Comparison of ENCODE assay signal across 30 cellular contexts in genomic region chr16:13902677-13903076, GRCh38. TPM values are rescaled to one million over a fixed set of nuclear protein-coding genes. Genes with fewer than 3 reads are reported as not detected.
DNase-seq lines count a peak whose midpoint lies in the region; TF ChIP-seq lines count a peak whose summit lies in the region.
"Had no signal": no experiment of that assay in that cellular context is flagged by ENCODE, and none has a peak within 500 bp of the region (broad histone marks: within the 10 kb centered on the region; RNA-seq: fewer than 3 reads in every experiment).

No MANE protein-coding gene starts in this region.

- H3K79me2 ChIP-seq in osteoblast (ENCODE audit: insufficient read depth, low read length) (no peaks in the 10 kb centered on the region), neural progenitor cell (ENCODE audit: low read depth) (no peaks in the 10 kb centered on the region)

- no peaks in the 10 kb centered on the region for H3K4me1 Mint-ChIP-seq in activated T-helper 2 cell treated with anti-CD3 and anti-CD28 coated beads, Interferon-gamma antibody, Interleukin-2, Interleukin-4, amounts not matched to agents 10 μg/mL and 5 μg/mL and 100 μg/mL, durations not matched to agents 14 hours and 24 hours and 36 hours (ENCODE audit: low read depth)
- no peaks in the 10 kb centered on the region for H3K4me1 Mint-ChIP-seq in neural progenitor cell
- H3K4me1 Mint-ChIP-seq: activated CD4-positive, alpha-beta T cell treated with anti-CD3 and anti-CD28 coated beads, Interleukin-2, amount 10 ng/mL, durations not matched to agents 24 days and 14 days; neural crest cell had no signal

- no peaks in the 10 kb centered on the region for H3K36me3 Mint-ChIP-seq in activated T-helper 2 cell treated with anti-CD3 and anti-CD28 coated beads, Interferon-gamma antibody, Interleukin-2, Interleukin-4, amounts not matched to agents 10 μg/mL and 5 μg/mL and 100 μg/mL, durations not matched to agents 14 hours and 24 hours and 36 hours (ENCODE audit: low read depth)
- peaks cover 2% of the 10 kb centered on the region for H3K36me3 Mint-ChIP-seq in neural progenitor cell

- peak overlapping the region; percentile 12 for H3K4me2 ChIP-seq in osteoblast (ENCODE audit: insufficient read depth, low read length)
- no peak overlapping the region for H3K4me2 ChIP-seq in neural progenitor cell

- no peak overlapping the region for H3K9ac ChIP-seq in neural progenitor cell

- no peak overlapping the region for H3K4me3 ChIP-seq in osteoblast (ENCODE audit: insufficient read depth, low read length)
- H3K4me3 ChIP-seq in neural progenitor cell: no peak overlapping the region
- H3K4me3 ChIP-seq: dorsolateral prefrontal cortex, GM12878, heart right ventricle, Peyer's patch, sigmoid colon had no signal

- H3K36me3 ChIP-seq in osteoblast (ENCODE audit: insufficient read depth, low read length) (no peaks in the 10 kb centered on the region), neural progenitor cell (no peaks in the 10 kb centered on the region)
- H3K36me3 ChIP-seq: heart right ventricle, Peyer's patch, sigmoid colon, WERI-Rb-1 had no signal

- no peaks in the 10 kb centered on the region for H3K9me3 ChIP-seq in osteoblast (ENCODE audit: low read depth, low read length)
- no peaks in the 10 kb centered on the region for H3K9me3 ChIP-seq in neural progenitor cell (ENCODE audit: low read depth)
- H3K9me3 ChIP-seq: Peyer's patch, sigmoid colon had no signal

- intact Hi-C loops in cardiac septum (cut with DNase I): no loop called here
- intact Hi-C loops in activated T-helper 2 cell treated with anti-CD3 and anti-CD28 coated beads, Interferon-gamma antibody, Interleukin-2, Interleukin-4, amounts not matched to agents 10 μg/mL and 5 μg/mL and 100 μg/mL, durations not matched to agents 14 hours and 24 hours and 36 hours (cut with micrococcal nuclease): no loop called here

- H3K4me3 Mint-ChIP-seq in activated T-helper 2 cell treated with anti-CD3 and anti-CD28 coated beads, Interferon-gamma antibody, Interleukin-2, Interleukin-4, amounts not matched to agents 10 μg/mL and 5 μg/mL and 100 μg/mL, durations not matched to agents 14 hours and 24 hours and 36 hours (ENCODE audit: low read depth): no peak overlapping the region
- H3K4me3 Mint-ChIP-seq in neural progenitor cell: no peak overlapping the region
- H3K4me3 Mint-ChIP-seq: activated CD4-positive, alpha-beta T cell treated with anti-CD3 and anti-CD28 coated beads, Interleukin-2, amount 10 ng/mL, durations not matched to agents 24 days and 14 days; activated T-cell treated with anti-CD3 and anti-CD28 coated beads, Interleukin-2, amount 50 U/mL, for 24 hours; neural crest cell had no signal

- no peaks in the 10 kb centered on the region for H4K20me1 ChIP-seq in osteoblast (ENCODE audit: insufficient read depth, low read length)
- H4K20me1 ChIP-seq in neural progenitor cell (ENCODE audit: low read depth): no peaks in the 10 kb centered on the region

- no peaks in the 10 kb centered on the region for H3F3A ChIP-seq in neural progenitor cell (ENCODE audit: low read depth)

- H2AFZ ChIP-seq in osteoblast (ENCODE audit: low read length) (no peak overlapping the region), neural progenitor cell (replicated peaks) (no peak overlapping the region)

- no peaks in the 10 kb centered on the region for H3K27me3 ChIP-seq in osteoblast (ENCODE audit: insufficient read depth, low read length)
- H3K27me3 ChIP-seq in neural progenitor cell: no peaks in the 10 kb centered on the region
- H3K27me3 ChIP-seq: dorsolateral prefrontal cortex, Peyer's patch, sigmoid colon had no signal

- H3K27me3 Mint-ChIP-seq in activated T-helper 2 cell treated with anti-CD3 and anti-CD28 coated beads, Interferon-gamma antibody, Interleukin-2, Interleukin-4, amounts not matched to agents 10 μg/mL and 5 μg/mL and 100 μg/mL, durations not matched to agents 14 hours and 24 hours and 36 hours (ENCODE audit: low read depth): peaks cover 7% of the 10 kb centered on the region
- peaks cover 15% of the 10 kb centered on the region for H3K27me3 Mint-ChIP-seq in neural progenitor cell (ENCODE audit: insufficient read depth, low read depth)
- H3K27me3 Mint-ChIP-seq: activated CD4-positive, alpha-beta T cell treated with anti-CD3 and anti-CD28 coated beads, Interleukin-2, amount 10 ng/mL, durations not matched to agents 24 days and 14 days had no signal

- no peaks in the 10 kb centered on the region for H3K9me3 Mint-ChIP-seq in activated T-helper 2 cell treated with anti-CD3 and anti-CD28 coated beads, Interferon-gamma antibody, Interleukin-2, Interleukin-4, amounts not matched to agents 10 μg/mL and 5 μg/mL and 100 μg/mL, durations not matched to agents 14 hours and 24 hours and 36 hours
- peaks cover 10% of the 10 kb centered on the region for H3K9me3 Mint-ChIP-seq in neural progenitor cell
- H3K9me3 Mint-ChIP-seq: activated CD4-positive, alpha-beta T cell treated with anti-CD3 and anti-CD28 coated beads, Interleukin-2, amount 10 ng/mL, durations not matched to agents 24 days and 14 days had no signal

- no peak overlapping the region for H3K27ac ChIP-seq in osteoblast (ENCODE audit: low read depth, low read length)
- no peak overlapping the region for H3K27ac ChIP-seq in neural progenitor cell
- H3K27ac ChIP-seq: C4-2B, dorsolateral prefrontal cortex, heart right ventricle, Peyer's patch, sigmoid colon, WERI-Rb-1 had no signal

- no peak overlapping the region for H3K27ac Mint-ChIP-seq in activated T-helper 2 cell treated with anti-CD3 and anti-CD28 coated beads, Interferon-gamma antibody, Interleukin-2, Interleukin-4, amounts not matched to agents 10 μg/mL and 5 μg/mL and 100 μg/mL, durations not matched to agents 14 hours and 24 hours and 36 hours
- no peak overlapping the region for H3K27ac Mint-ChIP-seq in neural progenitor cell
- H3K27ac Mint-ChIP-seq: activated CD4-positive, alpha-beta T cell treated with anti-CD3 and anti-CD28 coated beads, Interleukin-2, amount 10 ng/mL, durations not matched to agents 24 days and 14 days; activated T-cell treated with anti-CD3 and anti-CD28 coated beads, Interleukin-2, amount 50 U/mL, for 24 hours had no signal

- no peak for TF ChIP-seq CTCF in osteoblast (IDR thresholded peaks at IDR 0.05; ENCODE audit: extremely low read depth, low read depth, low read length)
- TF ChIP-seq CTCF in neural progenitor cell (IDR thresholded peaks at IDR 0.05): no peak

- DNase-seq in HCEC 1CT: peak; percentile 15
- DNase-seq in astrocyte of the hippocampus (ENCODE audit: low read depth, low spot score): peak; percentile 78
- DNase-seq in fibroblast of peridontal ligament (ENCODE audit: extremely low read depth): peak; percentile 36
- no peak for DNase-seq in osteoblast (ENCODE audit: insufficient read length, low spot score, missing footprints)
- DNase-seq in cardiac septum (ENCODE audit: low spot score): no peak
- DNase-seq in activated T-helper 2 cell treated with anti-CD3 and anti-CD28 coated beads, Interferon-gamma antibody, Interleukin-2, Interleukin-4, amounts not matched to agents 10 μg/mL and 5 μg/mL and 100 μg/mL, durations not matched to agents 14 hours and 24 hours and 36 hours (ENCODE audit: low spot score): no peak
- DNase-seq in NCI-H345 (lab: John Stamatoyannopoulos, UW): no peak
- no peak for DNase-seq in neural progenitor cell (ENCODE audit: low spot score)
- DNase-seq: activated CD4-positive, alpha-beta T cell treated with anti-CD3 and anti-CD28 coated beads, Interleukin-2, amount 10 ng/mL, durations not matched to agents 24 days and 14 days; activated T-cell treated with anti-CD3 and anti-CD28 coated beads, Interleukin-2, amount 50 U/mL, for 24 hours; caudate nucleus; dorsolateral prefrontal cortex; foreskin fibroblast; heart right ventricle; NCI-H1048; NCI-H187 treated with DMSO at 0.1 percent for 48 hours; NCI-H2171 treated with DMSO at 0.1 percent for 48 hours; NCI-H69; Peyer's patch; posterior cingulate gyrus; SIG-M5; sigmoid colon; stimulated activated CD4-positive, alpha-beta T cell treated with anti-CD3 and anti-CD28 coated beads, Interleukin-15, amount 100 ng/mL, for 24 hours; stimulated activated naive CD4-positive, alpha-beta T cell treated with Interleukin-2 at 50 U/mL for 16 hours; SW 1271; T1000; WERI-Rb-1 had no signal

- H3K4me1 ChIP-seq in osteoblast (ENCODE audit: insufficient read depth, low read length) (peaks cover 5% of the 10 kb centered on the region), neural progenitor cell (no peaks in the 10 kb centered on the region)
- H3K4me1 ChIP-seq: Peyer's patch had no signal

RNA-seq across cellular contexts. Expression of gene ERCC4, which starts 17.3 kb away (rescaled TPM):
- total RNA-seq in osteoblast (9.0 and 10.9 TPM in 2 replicates), cardiac septum (12.4 TPM), neural progenitor cell (ENCODE audit: low replicate concordance) (7.7 and 11.4 TPM in 2 replicates)
- total RNA-seq in activated T-helper 2 cell treated with anti-CD3 and anti-CD28 coated beads, Interferon-gamma antibody, Interleukin-2, Interleukin-4, amounts not matched to agents 10 μg/mL and 5 μg/mL and 100 μg/mL, durations not matched to agents 14 hours and 24 hours and 36 hours: 11.9 and 13.3 TPM in 2 replicates

Comparison
In these comparisons a context has a peak if more than half of its experiments do, and no peak if none do; other contexts are left out.
1. DNase-seq: peak in HCEC 1CT (single experiment), astrocyte of the hippocampus (single experiment) and fibroblast of peridontal ligament (single experiment); none in osteoblast (single experiment), cardiac septum (single experiment), activated T-helper 2 cell treated with anti-CD3 and anti-CD28 coated beads, Interferon-gamma antibody, Interleukin-2, Interleukin-4, amounts not matched to agents 10 μg/mL and 5 μg/mL and 100 μg/mL, durations not matched to agents 14 hours and 24 hours and 36 hours (single experiment), NCI-H345 (single experiment) and neural progenitor cell (single experiment).